Comparison of ENCODE assay signal across 1 cellular context in the genomic region with DNA sequence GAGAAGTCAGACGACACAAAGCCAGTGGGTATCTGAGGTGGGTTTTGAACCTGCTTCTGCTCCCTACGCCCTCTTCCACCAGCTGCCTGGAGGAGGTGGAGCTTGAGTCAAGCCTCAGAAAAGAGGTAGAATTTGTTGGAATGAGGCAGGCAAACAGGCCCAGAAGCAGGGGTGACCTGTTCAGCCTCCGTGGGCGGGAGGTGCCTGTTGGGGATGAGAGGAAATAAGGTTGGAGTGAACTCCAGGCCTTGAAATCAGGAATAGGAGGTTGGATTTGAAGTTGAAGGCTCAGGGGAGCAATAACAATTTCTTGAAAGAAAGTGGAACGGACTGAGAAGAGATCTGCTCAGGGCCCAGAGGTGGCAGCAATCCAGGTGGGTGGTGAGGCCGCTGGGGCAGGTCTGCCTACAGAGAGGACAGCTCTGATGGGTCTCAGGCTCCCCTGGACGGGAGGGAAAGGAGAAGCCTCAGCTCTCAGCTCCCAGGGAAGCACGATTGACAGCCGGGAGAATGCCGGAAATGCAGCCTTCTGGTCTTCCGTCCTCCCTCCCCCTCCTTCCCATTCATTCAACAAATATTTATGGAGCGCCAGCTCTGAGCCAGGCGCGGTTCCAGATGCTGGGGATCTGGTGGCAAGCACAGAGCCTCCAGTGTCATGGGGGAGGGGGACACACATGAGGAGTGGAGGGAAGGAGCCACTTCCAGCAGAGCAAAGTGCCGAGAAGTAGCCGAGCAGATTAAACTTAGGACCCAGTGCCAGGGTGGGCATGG.
TF ChIP-seq lines count a peak whose summit lies in the region.

No MANE protein-coding gene starts in this region.

TF ChIP-seq in HepG2, 621 proteins besides CTCF, POLR2A, EP300 and RAD21 (continued from another document and continues in another):
- TF ChIP-seq ZNF503 (CRISPR knock-in tag; IDR thresholded peaks at IDR 0.05) (no peak), BRD4 (CRISPR knock-in tag; IDR thresholded peaks at IDR 0.05) (no peak), ZSCAN22 (CRISPR knock-in tag; IDR thresholded peaks at IDR 0.05) (no peak), HNRNPH1 (optimal IDR thresholded peaks at IDR 0.05; ENCODE audit: low read depth, low read length) (no peak), ZNF207 (IDR thresholded peaks at IDR 0.05; ENCODE audit: borderline replicate concordance) (no peak), CBX2 (IDR thresholded peaks at IDR 0.05; ENCODE audit: low read depth, low read length) (no peak), CBX2 (CRISPR knock-in tag; IDR thresholded peaks at IDR 0.05; ENCODE audit: low read depth) (no peak), CBX1 (IDR thresholded peaks at IDR 0.05; ENCODE audit: low read depth) (peak; percentile 50), NR2F2 (IDR thresholded peaks at IDR 0.05; ENCODE audit: borderline replicate concordance, low read depth) (no peak), CEBPG (CRISPR knock-in tag; IDR thresholded peaks at IDR 0.05) (no peak), ZNF33A (CRISPR knock-in tag; IDR thresholded peaks at IDR 0.05; ENCODE audit: borderline replicate concordance) (no peak), ZNF24 (IDR thresholded peaks at IDR 0.05) (no peak), USF2 (IDR thresholded peaks at IDR 0.05; ENCODE audit: low read depth, low read length) (no peak), USF2 (CRISPR knock-in tag; IDR thresholded peaks at IDR 0.05; ENCODE audit: borderline replicate concordance) (no peak), TFAP4 (IDR thresholded peaks at IDR 0.05; ENCODE audit: borderline replicate concordance, low read depth) (peak; percentile 29; the same call in 1 of the 2 replicates), ZNF556 (CRISPR knock-in tag; IDR thresholded peaks at IDR 0.05; ENCODE audit: borderline replicate concordance) (no peak), STAT5B (CRISPR knock-in tag; IDR thresholded peaks at IDR 0.05) (no peak), PAWR (CRISPR knock-in tag; IDR thresholded peaks at IDR 0.05; ENCODE audit: borderline replicate concordance) (no peak), CC2D1A (CRISPR knock-in tag; IDR thresholded peaks at IDR 0.05) (no peak), CENPT (CRISPR knock-in tag; IDR thresholded peaks at IDR 0.05; ENCODE audit: low read depth) (no peak), ZNF3 (CRISPR knock-in tag; IDR thresholded peaks at IDR 0.05) (peak; percentile 95), ARID2 (CRISPR knock-in tag; IDR thresholded peaks at IDR 0.05; ENCODE audit: borderline replicate concordance) (no peak), SRSF9 (IDR thresholded peaks at IDR 0.05; ENCODE audit: borderline replicate concordance, insufficient read depth, low read depth, low read length, poor library complexity, severe bottlenecking) (no peak), FOXA1 (IDR thresholded peaks at IDR 0.05) (no peak), FOXA1 (CRISPR knock-in tag; IDR thresholded peaks at IDR 0.05) (no peak), MATR3 (CRISPR knock-in tag; IDR thresholded peaks at IDR 0.05) (no peak), KAT7 (CRISPR knock-in tag; IDR thresholded peaks at IDR 0.05; ENCODE audit: borderline replicate concordance) (no peak), FOXM1 (CRISPR knock-in tag; IDR thresholded peaks at IDR 0.05) (no peak), EED (CRISPR knock-in tag; IDR thresholded peaks at IDR 0.05) (no peak), ZNF781 (CRISPR knock-in tag; IDR thresholded peaks at IDR 0.05; ENCODE audit: borderline replicate concordance, not compliant biosample characterization) (no peak), HMGXB3 (CRISPR knock-in tag; IDR thresholded peaks at IDR 0.05; ENCODE audit: borderline replicate concordance) (no peak), ZNF251 (CRISPR knock-in tag; IDR thresholded peaks at IDR 0.05) (no peak), ZNF672 (CRISPR knock-in tag; IDR thresholded peaks at IDR 0.05) (no peak), TEAD3 (CRISPR knock-in tag; optimal IDR thresholded peaks at IDR 0.05; ENCODE audit: borderline replicate concordance) (peak; percentile 68), EHMT2 (IDR thresholded peaks at IDR 0.05; ENCODE audit: borderline replicate concordance, low read depth, low read length) (no peak), NPAS2 (CRISPR knock-in tag; IDR thresholded peaks at IDR 0.05; ENCODE audit: borderline replicate concordance) (no peak), ZNF770 (CRISPR knock-in tag; IDR thresholded peaks at IDR 0.05) (0 out of 2 replicates have a peak, but pooled peaks have one; percentile 36), CEBPB (IDR thresholded peaks at IDR 0.05; ENCODE audit: borderline replicate concordance, low read depth, low read length) (no peak), ZC3H13 (CRISPR knock-in tag; IDR thresholded peaks at IDR 0.05) (no peak)
- TF ChIP-seq, protein P1, sequence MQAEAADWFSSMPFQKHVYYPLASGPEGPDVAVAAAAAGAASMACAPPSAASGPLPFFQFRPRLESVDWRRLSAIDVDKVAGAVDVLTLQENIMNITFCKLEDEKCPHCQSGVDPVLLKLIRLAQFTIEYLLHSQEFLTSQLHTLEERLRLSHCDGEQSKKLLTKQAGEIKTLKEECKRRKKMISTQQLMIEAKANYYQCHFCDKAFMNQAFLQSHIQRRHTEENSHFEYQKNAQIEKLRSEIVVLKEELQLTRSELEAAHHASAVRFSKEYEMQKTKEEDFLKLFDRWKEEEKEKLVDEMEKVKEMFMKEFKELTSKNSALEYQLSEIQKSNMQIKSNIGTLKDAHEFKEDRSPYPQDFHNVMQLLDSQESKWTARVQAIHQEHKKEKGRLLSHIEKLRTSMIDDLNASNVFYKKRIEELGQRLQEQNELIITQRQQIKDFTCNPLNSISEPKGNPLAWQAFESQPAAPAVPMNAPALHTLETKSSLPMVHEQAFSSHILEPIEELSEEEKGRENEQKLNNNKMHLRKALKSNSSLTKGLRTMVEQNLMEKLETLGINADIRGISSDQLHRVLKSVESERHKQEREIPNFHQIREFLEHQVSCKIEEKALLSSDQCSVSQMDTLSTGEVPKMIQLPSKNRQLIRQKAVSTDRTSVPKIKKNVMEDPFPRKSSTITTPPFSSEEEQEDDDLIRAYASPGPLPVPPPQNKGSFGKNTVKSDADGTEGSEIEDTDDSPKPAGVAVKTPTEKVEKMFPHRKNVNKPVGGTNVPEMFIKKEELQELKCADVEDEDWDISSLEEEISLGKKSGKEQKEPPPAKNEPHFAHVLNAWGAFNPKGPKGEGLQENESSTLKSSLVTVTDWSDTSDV (CRISPR knock-in tag; IDR thresholded peaks at IDR 0.05): no peak
- TF ChIP-seq, protein P2, sequence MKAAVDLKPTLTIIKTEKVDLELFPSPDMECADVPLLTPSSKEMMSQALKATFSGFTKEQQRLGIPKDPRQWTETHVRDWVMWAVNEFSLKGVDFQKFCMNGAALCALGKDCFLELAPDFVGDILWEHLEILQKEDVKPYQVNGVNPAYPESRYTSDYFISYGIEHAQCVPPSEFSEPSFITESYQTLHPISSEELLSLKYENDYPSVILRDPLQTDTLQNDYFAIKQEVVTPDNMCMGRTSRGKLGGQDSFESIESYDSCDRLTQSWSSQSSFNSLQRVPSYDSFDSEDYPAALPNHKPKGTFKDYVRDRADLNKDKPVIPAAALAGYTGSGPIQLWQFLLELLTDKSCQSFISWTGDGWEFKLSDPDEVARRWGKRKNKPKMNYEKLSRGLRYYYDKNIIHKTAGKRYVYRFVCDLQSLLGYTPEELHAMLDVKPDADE (CRISPR knock-in tag; IDR thresholded peaks at IDR 0.05): no peak
